Comparison of ENCODE assay signal across 19 cellular contexts in genomic region chr16:749010-749409, GRCh38. TPM values are rescaled to one million over a fixed set of nuclear protein-coding genes. Genes with fewer than 3 reads are reported as not detected.
DNase-seq lines count a peak whose midpoint lies in the region; ATAC-seq and TF ChIP-seq lines count a peak whose summit lies in the region.
"Had no signal": no experiment of that assay in that cellular context is flagged by ENCODE, and none has a peak within 500 bp of the region (broad histone marks: within the 10 kb centered on the region; RNA-seq: fewer than 3 reads in every experiment).

No MANE protein-coding gene starts in this region.

- no peak overlapping the region for H3K4me3 Mint-ChIP-seq in CD4-positive, alpha-beta T cell
- H3K4me3 Mint-ChIP-seq in activated T-cell treated with anti-CD3 and anti-CD28 coated beads, Interleukin-2, amount 50 U/mL, for 4 hours: no peak overlapping the region
- H3K4me3 Mint-ChIP-seq: activated naive CD8-positive, alpha-beta T cell; CD14-positive monocyte had no signal

- H3K79me2 ChIP-seq in osteoblast (ENCODE audit: insufficient read depth, low read length): no peaks in the 10 kb centered on the region

- H4K20me1 ChIP-seq in osteoblast (ENCODE audit: insufficient read depth, low read length): no peaks in the 10 kb centered on the region

- H3K9me3 ChIP-seq in osteoblast (ENCODE audit: low read depth, low read length) (no peaks in the 10 kb centered on the region), sigmoid colon (no peaks in the 10 kb centered on the region)
- no peaks in the 10 kb centered on the region for H3K9me3 ChIP-seq in CD4-positive, alpha-beta T cell (ENCODE audit: control insufficient read depth, low read length)
- H3K9me3 ChIP-seq: left lung had no signal

- no peak overlapping the region for H3K27ac Mint-ChIP-seq in CD4-positive, alpha-beta T cell
- H3K27ac Mint-ChIP-seq: activated naive CD8-positive, alpha-beta T cell had no signal

- H3K4me1 ChIP-seq in osteoblast (ENCODE audit: insufficient read depth, low read length) (no peaks in the 10 kb centered on the region), sigmoid colon (no peaks in the 10 kb centered on the region)

- H3K27me3 Mint-ChIP-seq in CD4-positive, alpha-beta T cell: no peaks in the 10 kb centered on the region
- no peaks in the 10 kb centered on the region for H3K27me3 Mint-ChIP-seq in activated T-cell treated with anti-CD3 and anti-CD28 coated beads, Interleukin-2, amount 50 U/mL, for 4 hours (ENCODE audit: low read depth)
- H3K27me3 Mint-ChIP-seq: activated naive CD8-positive, alpha-beta T cell had no signal

- 0 out of 2 replicates have a peak, but pooled peaks cover 3% of the 10 kb centered on the region for H3K27me3 ChIP-seq in BJ (ENCODE audit: control insufficient read depth, insufficient read depth, low read length)
- peaks cover 12% of the 10 kb centered on the region for H3K27me3 ChIP-seq in osteoblast (ENCODE audit: insufficient read depth, low read length)
- peaks cover 0 to 14% (median 11%) of the 10 kb centered on the region in 3 donors for H3K27me3 ChIP-seq in sigmoid colon
- H3K27me3 ChIP-seq in CD4-positive, alpha-beta T cell (ENCODE audit: control insufficient read depth, insufficient read depth, low read length): no peaks in the 10 kb centered on the region
- H3K27me3 ChIP-seq: cardiac muscle cell had no signal

- no peak overlapping the region for H2AFZ ChIP-seq in osteoblast (ENCODE audit: low read length)

- CTCF ChIA-PET in BJ (lab: Yijun Ruan, JAX): interaction anchor here (0.8 to 2.7 kb wide), 5 partner anchors 8 to 37 kb away, joined by 3 to 12 read pairs (median 4); partner anchors contain the start of genes CIAO3 and MSLN
- CTCF ChIA-PET in CD4-positive, alpha-beta T cell (lab: Charles Lee): no interaction called here

- H3K4me3 ChIP-seq in BJ (ENCODE audit: low read depth, low read length) (no peak overlapping the region), osteoblast (ENCODE audit: insufficient read depth, low read length) (no peak overlapping the region), sigmoid colon (no peak overlapping the region)
- H3K4me3 ChIP-seq: cardiac muscle cell, left lung had no signal

- WGBS in sigmoid colon, 2 donors: 83 to 93% methylated on average over 6 of the region's 6 CpGs

- TF ChIP-seq EP300 in sigmoid colon (IDR thresholded peaks at IDR 0.05): no peak

- peak overlapping the region; percentile 39 for H3K4me2 ChIP-seq in osteoblast (ENCODE audit: insufficient read depth, low read length)

- DNase-seq in BJ (ENCODE audit: low read depth) (peak; percentile 73), NCI-H226 (peak; percentile 80), fibroblast of gingiva (ENCODE audit: low read depth) (peak; percentile 86), osteoblast (ENCODE audit: insufficient read length, low spot score, missing footprints) (peak; percentile 97), sigmoid colon (no peak)
- DNase-seq in CD4-positive, alpha-beta T cell: no peak
- DNase-seq in activated T-cell treated with anti-CD3 and anti-CD28 coated beads, Interleukin-2, amount 50 U/mL, for 4 hours: no peak
- DNase-seq: activated CD4-positive, alpha-beta T cell treated with anti-CD3 and anti-CD28 coated beads, Interleukin-2, amount 50 U/mL, for 4 hours; activated T-cell treated with anti-CD3 and anti-CD28 coated beads, Interleukin-2, amount 50 U/mL, for 48 hours; H7; KBM-7; left lung; NCI-H1105 treated with DMSO at 0.1 percent for 48 hours; NCI-H82 had no signal

- TF ChIP-seq CTCF in BJ (IDR thresholded peaks at IDR 0.05; ENCODE audit: insufficient read depth, low read depth, low read length) (no peak), osteoblast (IDR thresholded peaks at IDR 0.05; ENCODE audit: extremely low read depth, low read depth, low read length) (no peak), sigmoid colon (IDR thresholded peaks at IDR 0.05) (no peak)
- no peak for TF ChIP-seq CTCF in CD4-positive, alpha-beta T cell (IDR thresholded peaks at IDR 0.05)

- POLR2A ChIA-PET in BJ (lab: Charles Lee): interaction anchor here (0.7 kb wide), 1 partner anchor 13 kb away, joined by 3 read pairs; no protein-coding TSS in a partner anchor
- POLR2A ChIA-PET in CD4-positive, alpha-beta T cell (lab: Charles Lee): no interaction called here

- H3K4me1 Mint-ChIP-seq in CD4-positive, alpha-beta T cell (ENCODE audit: low read depth): no peaks in the 10 kb centered on the region
- H3K4me1 Mint-ChIP-seq in activated T-cell treated with anti-CD3 and anti-CD28 coated beads, Interleukin-2, amount 50 U/mL, for 4 hours (ENCODE audit: low read depth): no peaks in the 10 kb centered on the region

- no peak for ATAC-seq in CD4-positive, alpha-beta T cell (ENCODE audit: poor library complexity)
- ATAC-seq in activated T-cell treated with anti-CD3 and anti-CD28 coated beads, Interleukin-2, amount 50 U/mL, for 4 hours: no peak
- no peak for ATAC-seq in HG03432 (IDR thresholded peaks at IDR 0.05; ENCODE audit: unreplicated experiment)
- ATAC-seq: esophagus mucosa, left lung had no signal

- no peaks in the 10 kb centered on the region for H3K9me3 Mint-ChIP-seq in CD4-positive, alpha-beta T cell
- H3K9me3 Mint-ChIP-seq in activated T-cell treated with anti-CD3 and anti-CD28 coated beads, Interleukin-2, amount 50 U/mL, for 4 hours: no peaks in the 10 kb centered on the region
- H3K9me3 Mint-ChIP-seq: CD14-positive monocyte had no signal

- H3K36me3 ChIP-seq in BJ (ENCODE audit: control insufficient read depth, insufficient read depth, low read length) (no peaks in the 10 kb centered on the region), osteoblast (ENCODE audit: insufficient read depth, low read length) (no peaks in the 10 kb centered on the region), sigmoid colon (no peaks in the 10 kb centered on the region)
- H3K36me3 ChIP-seq: cardiac muscle cell, left lung had no signal

- no peaks in the 10 kb centered on the region for H3K36me3 Mint-ChIP-seq in CD4-positive, alpha-beta T cell (ENCODE audit: low read depth)
- no peaks in the 10 kb centered on the region for H3K36me3 Mint-ChIP-seq in activated T-cell treated with anti-CD3 and anti-CD28 coated beads, Interleukin-2, amount 50 U/mL, for 4 hours (ENCODE audit: insufficient read depth)
- H3K36me3 Mint-ChIP-seq: activated naive CD8-positive, alpha-beta T cell; CD14-positive monocyte had no signal

- no peak overlapping the region for H3K27ac ChIP-seq in osteoblast (ENCODE audit: low read depth, low read length)
- no peak overlapping the region for H3K27ac ChIP-seq in sigmoid colon
- no peak overlapping the region for H3K27ac ChIP-seq in CD4-positive, alpha-beta T cell (ENCODE audit: low read depth, low read length)
- H3K27ac ChIP-seq: cardiac muscle cell, left lung had no signal

- intact Hi-C loops in sigmoid colon (cut with DNase I): no loop called here
- intact Hi-C loops in CD4-positive, alpha-beta T cell (cut with DNase I, micrococcal nuclease): no loop called here

- TF ChIP-seq POLR2A in sigmoid colon (IDR thresholded peaks at IDR 0.05): no peak

RNA-seq across cellular contexts. Expression of gene CIAO3, which starts 8.2 kb away (rescaled TPM):
- polyA plus RNA-seq in BJ (2011; rRNA removed): 16.1 and 23.1 TPM in 2 replicates
- polyA minus RNA-seq in BJ (2011; rRNA and poly(A)+ RNA removed): 22.7 and 25.4 TPM in 2 replicates
- total RNA-seq in osteoblast: 32.2 and 35.1 TPM in 2 replicates
- total RNA-seq in sigmoid colon: 10 to 100 TPM; 18.9 to 28.5 (median 23.8) TPM
- 10 to 100 TPM; 18.6 to 51.0 (median 25.4) TPM for polyA plus RNA-seq in sigmoid colon
- 10 to 100 TPM; 33.3 to 38.2 TPM for total RNA-seq in CD4-positive, alpha-beta T cell
- 10 to 100 TPM; 30.1 to 39.5 (median 34.8) TPM for total RNA-seq in activated T-cell treated with anti-CD3 and anti-CD28 coated beads, Interleukin-2, amount 50 U/mL, for 4 hours

RNA-seq across cellular contexts. Expression of gene MSLN, which starts 11.5 kb away (rescaled TPM):
- polyA plus RNA-seq in BJ (2011; rRNA removed) (0.25 and 0.67 TPM in 2 replicates), sigmoid colon (1 to 10 TPM; 1.2 to 3.5 (median 1.2) TPM)
- polyA minus RNA-seq in BJ (2011; rRNA and poly(A)+ RNA removed): not detected in 2 replicates
- total RNA-seq in osteoblast (under 0.01 and 1.2 TPM in 2 replicates), sigmoid colon (under 1 TPM in 1 of 4 donors, not detected in 3; 0.54 TPM)
- not detected for total RNA-seq in CD4-positive, alpha-beta T cell
- under 1 TPM in 1 of 3 donors, not detected in 2; 0.08 TPM for total RNA-seq in activated T-cell treated with anti-CD3 and anti-CD28 coated beads, Interleukin-2, amount 50 U/mL, for 4 hours
- total RNA-seq: H7 had no signal
- polyA plus RNA-seq: cardiac muscle cell had no signal

RNA-seq across cellular contexts. Expression of gene HAGHL, which starts 22.1 kb away (rescaled TPM):
- polyA plus RNA-seq in BJ (2011; rRNA removed) (4.3 and 7.0 TPM in 2 replicates), sigmoid colon (10 to 100 TPM in 1 of 3 donors, 1 to 10 TPM in 1, under 1 TPM in 1; 0.92 to 10.5 (median 1.2) TPM)
- polyA minus RNA-seq in BJ (2011; rRNA and poly(A)+ RNA removed): 2.1 and 2.9 TPM in 2 replicates
- total RNA-seq in osteoblast (12.7 and 16.3 TPM in 2 replicates), sigmoid colon (1 to 10 TPM; 2.6 to 4.6 (median 3.8) TPM)
- total RNA-seq in CD4-positive, alpha-beta T cell: 1 to 10 TPM; 7.1 to 9.2 TPM
- 10 to 100 TPM in 2 of 3 donors, 1 to 10 TPM in 1; 8.8 to 13.0 (median 12.4) TPM for total RNA-seq in activated T-cell treated with anti-CD3 and anti-CD28 coated beads, Interleukin-2, amount 50 U/mL, for 4 hours

RNA-seq across cellular contexts. Expression of gene CCDC78, which starts 22.8 kb away (rescaled TPM):
- 0.77 and 2.4 TPM in 2 replicates for polyA plus RNA-seq in BJ (2011; rRNA removed)
- polyA minus RNA-seq in BJ (2011; rRNA and poly(A)+ RNA removed): 0.21 and 0.57 TPM in 2 replicates
- total RNA-seq in osteoblast: 2.1 and 2.2 TPM in 2 replicates
- under 1 TPM in 1 of 4 donors, not detected in 3; 0.49 TPM for total RNA-seq in sigmoid colon
- polyA plus RNA-seq in sigmoid colon: 1 to 10 TPM in 1 of 3 donors, not detected in 2; 3.4 TPM
- 1 to 10 TPM; 1.2 to 2.7 TPM for total RNA-seq in CD4-positive, alpha-beta T cell
- 1 to 10 TPM; 5.4 to 9.1 (median 7.0) TPM for total RNA-seq in activated T-cell treated with anti-CD3 and anti-CD28 coated beads, Interleukin-2, amount 50 U/mL, for 4 hours
- polyA plus RNA-seq: CD14-positive monocyte had no signal

RNA-seq across cellular contexts. Expression of gene ANTKMT, which starts 28.1 kb away (rescaled TPM):
- polyA plus RNA-seq in BJ (2011; rRNA removed) (7.7 and 10.7 TPM in 2 replicates), sigmoid colon (10 to 100 TPM; 18.6 to 38.1 (median 21.3) TPM)
- 1.1 and 1.9 TPM in 2 replicates for polyA minus RNA-seq in BJ (2011; rRNA and poly(A)+ RNA removed)
- total RNA-seq in osteoblast (20.9 and 21.7 TPM in 2 replicates), sigmoid colon (10 to 100 TPM; 27.1 to 53.1 (median 39.5) TPM)
- total RNA-seq in CD4-positive, alpha-beta T cell: 1 to 10 TPM; 8.1 TPM
- total RNA-seq in activated T-cell treated with anti-CD3 and anti-CD28 coated beads, Interleukin-2, amount 50 U/mL, for 4 hours: 10 to 100 TPM; 66.0 to 75.0 (median 67.8) TPM

Comparison
In these comparisons a context has a peak if more than half of its experiments do, and no peak if none do; other contexts are left out.
1. DNase-seq: peak in BJ (single experiment), NCI-H226 (single experiment), fibroblast of gingiva (single experiment) and osteoblast (single experiment); none in sigmoid colon (single experiment), CD4-positive, alpha-beta T cell (0 of 10) and activated T-cell treated with anti-CD3 and anti-CD28 coated beads, Interleukin-2, amount 50 U/mL, for 4 hours (single experiment).